In the genomic region with DNA sequence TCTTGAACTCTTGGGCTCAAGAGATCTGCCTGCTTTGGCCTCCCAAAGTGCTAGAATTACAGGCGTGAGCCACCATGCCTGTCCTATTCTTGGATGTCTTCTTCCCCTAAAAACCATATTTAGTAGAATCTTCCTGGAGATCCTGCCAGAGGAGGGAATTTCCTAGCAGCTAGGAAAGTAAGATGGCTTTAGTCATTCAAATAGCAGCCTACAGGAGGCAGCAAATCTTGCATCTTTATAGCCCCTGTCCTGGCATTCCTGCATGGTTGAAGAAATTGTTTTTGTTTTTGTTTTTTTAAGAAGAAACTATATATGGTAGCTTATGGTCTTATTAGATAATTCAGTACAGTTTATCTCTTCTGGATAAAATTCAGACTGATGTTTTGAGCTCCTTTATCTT, we compare ENCODE assay signal across 7 cellular contexts.
DNase-seq lines count a peak whose midpoint lies in the region; ATAC-seq, FAIRE-seq and TF ChIP-seq lines count a peak whose summit lies in the region.
"Not testable (repeated sequence)": the region's sequence is repeated elsewhere in the genome, so short reads cannot be mapped to it uniquely, and the experiment has no call there.

No MANE protein-coding gene starts in this region.

- not testable (repeated sequence) for H4K20me1 ChIP-seq in KMS-11 (ENCODE audit: insufficient read depth); PC-3 (ENCODE audit: low read length); keratinocyte (ENCODE audit: control insufficient read depth, extremely low read depth, insufficient read depth, low read length)

- peak; percentile 40; the same call in 1 of the 2 replicates for ATAC-seq in PC-3

- H3K4me1 ChIP-seq in KMS-11 (ENCODE audit: low read depth, poor library complexity, severe bottlenecking); PC-3 (ENCODE audit: insufficient read depth, low read length); adipocyte (ENCODE audit: control insufficient read depth, insufficient read depth, low read length); keratinocyte (ENCODE audit: control insufficient read depth, extremely low read depth, insufficient read depth, low read length): not testable (repeated sequence)

- CTCF ChIA-PET in PC-3 (lab: Charles Lee): not testable (repeated sequence)

- H3K36me3 ChIP-seq in KMS-11 (ENCODE audit: insufficient read depth); PC-3 (ENCODE audit: low read depth, low read length); adipocyte (ENCODE audit: control insufficient read depth, insufficient read depth, low read length, severe bottlenecking); keratinocyte (ENCODE audit: control insufficient read depth in 2 of 2, extremely low read depth in 1 of 2, insufficient read depth in 2 of 2, low read length in 2 of 2): not testable (repeated sequence)

- H3K9me1 ChIP-seq in keratinocyte (ENCODE audit: control insufficient read depth, extremely low read depth, insufficient read depth, low read length): not testable (repeated sequence)

- H3K4me2 ChIP-seq in KMS-11; PC-3 (ENCODE audit: low read length); keratinocyte (ENCODE audit: control insufficient read depth, extremely low read depth, insufficient read depth, low read depth, low read length): not testable (repeated sequence)

- not testable (repeated sequence) for H3F3A ChIP-seq in PC-3 (ENCODE audit: low read length, unreplicated experiment)

- H3K27ac ChIP-seq in KMS-11; PC-3 (ENCODE audit: low read length); keratinocyte (ENCODE audit: control insufficient read depth, insufficient read depth, low read length): not testable (repeated sequence)

- not testable (repeated sequence) for H3K4me3 ChIP-seq in KMS-11 (IDR thresholded peaks at IDR 0.05; ENCODE audit: insufficient read depth, low read depth, low read length); PC-3 (ENCODE audit: low read length); adipocyte (ENCODE audit: low read length); epithelial cell of esophagus (ENCODE audit: low read length); keratinocyte (ENCODE audit: control insufficient read depth in 2 of 3, extremely low read depth in 1 of 3, insufficient read depth in 2 of 3, low read depth in 1 of 3, low read length in 3 of 3)

- not testable (repeated sequence) for BruUV-seq in PC-3 (replicated peaks; lab: Mats Ljungman, UMichigan)

- dilution Hi-C loops in keratinocyte (cut with MboI; ENCODE audit: extremely low pct_ligation_motif_present, low sequenced_read_pairs): not testable (repeated sequence)

- H2AFZ ChIP-seq in KMS-11 (ENCODE audit: low read depth); PC-3 (ENCODE audit: low read length); keratinocyte (ENCODE audit: control insufficient read depth, low read length): not testable (repeated sequence)

- DNase-seq in COLO829 (ENCODE audit: low spot score) (peak; percentile 40), GM13976 (ENCODE audit: low spot score) (peak; percentile 19), PC-3 (peak; percentile 40), adipocyte (ENCODE audit: low read depth) (peak; percentile 29), epithelial cell of esophagus (ENCODE audit: low read depth) (peak; percentile 58)
- not testable (repeated sequence) for DNase-seq in keratinocyte (ENCODE audit: low read depth, low spot score)

- in situ Hi-C loops in GM13976 (cut with MboI; ENCODE audit: low sequenced_read_pairs, unreplicated experiment): loop anchor here (25.0 kb wide), 1 partner anchor 412 kb away; no protein-coding TSS in a partner anchor

- H3K9me3 ChIP-seq in PC-3 (ENCODE audit: low read length); adipocyte (ENCODE audit: control insufficient read depth, low read length); keratinocyte (ENCODE audit: control insufficient read depth, low read depth, low read length): not testable (repeated sequence)

- not testable (repeated sequence) for TF ChIP-seq CTCF in GM13976 (IDR thresholded peaks at IDR 0.05; ENCODE audit: borderline replicate concordance, control extremely low read depth, extremely low read depth, insufficient read depth, missing control alignments)
- TF ChIP-seq CTCF in KMS-11 (conservative IDR thresholded peaks at IDR 0.05; ENCODE audit: low read depth, low read length): peak; percentile 30
- peak; percentile 48 for TF ChIP-seq CTCF in PC-3 (conservative IDR thresholded peaks at IDR 0.05; ENCODE audit: low read depth, low read length)
- peak; percentile 56 for TF ChIP-seq CTCF in epithelial cell of esophagus (IDR thresholded peaks at IDR 0.05; ENCODE audit: insufficient read depth, low read depth, low read length, missing control alignments)
- TF ChIP-seq CTCF in keratinocyte (optimal IDR thresholded peaks at IDR 0.05 in 1 of 3, IDR thresholded peaks at IDR 0.05 in 1 of 3, conservative IDR thresholded peaks at IDR 0.05 in 1 of 3; ENCODE audit: extremely low read depth in 1 of 3, insufficient read depth in 2 of 3, low read length in 3 of 3): peak; percentile 32 to 41 (median 40)

- intact Hi-C loops in PC-3 (cut with micrococcal nuclease): not testable (repeated sequence)

- POLR2A ChIA-PET in PC-3 (lab: Charles Lee; ENCODE audit: unreplicated experiment): not testable (repeated sequence)

- H3K9me2 ChIP-seq in PC-3 (replicated peaks; ENCODE audit: low read length): not testable (repeated sequence)

- not testable (repeated sequence) for H3K79me2 ChIP-seq in KMS-11 (ENCODE audit: insufficient read depth, low read depth); PC-3 (ENCODE audit: low read length); keratinocyte (ENCODE audit: control insufficient read depth, insufficient read depth, low read length)

- not testable (repeated sequence) for FAIRE-seq in keratinocyte (lab: Jason Lieb, UNC)

- H3K27me3 ChIP-seq in KMS-11 (ENCODE audit: insufficient read depth, low read depth); PC-3 (ENCODE audit: low read length); adipocyte (replicated peaks; ENCODE audit: control insufficient read depth, insufficient read depth, low read length); keratinocyte (ENCODE audit: control insufficient read depth, extremely low read depth, insufficient read depth, low read length): not testable (repeated sequence)

- not testable (repeated sequence) for H3K9ac ChIP-seq in KMS-11; PC-3 (ENCODE audit: low read length); adipocyte (ENCODE audit: low read length); keratinocyte (ENCODE audit: control insufficient read depth, extremely low read depth, insufficient read depth, low read length)
